Comparison of ENCODE assay signal across 8 cellular contexts in the genomic region with DNA sequence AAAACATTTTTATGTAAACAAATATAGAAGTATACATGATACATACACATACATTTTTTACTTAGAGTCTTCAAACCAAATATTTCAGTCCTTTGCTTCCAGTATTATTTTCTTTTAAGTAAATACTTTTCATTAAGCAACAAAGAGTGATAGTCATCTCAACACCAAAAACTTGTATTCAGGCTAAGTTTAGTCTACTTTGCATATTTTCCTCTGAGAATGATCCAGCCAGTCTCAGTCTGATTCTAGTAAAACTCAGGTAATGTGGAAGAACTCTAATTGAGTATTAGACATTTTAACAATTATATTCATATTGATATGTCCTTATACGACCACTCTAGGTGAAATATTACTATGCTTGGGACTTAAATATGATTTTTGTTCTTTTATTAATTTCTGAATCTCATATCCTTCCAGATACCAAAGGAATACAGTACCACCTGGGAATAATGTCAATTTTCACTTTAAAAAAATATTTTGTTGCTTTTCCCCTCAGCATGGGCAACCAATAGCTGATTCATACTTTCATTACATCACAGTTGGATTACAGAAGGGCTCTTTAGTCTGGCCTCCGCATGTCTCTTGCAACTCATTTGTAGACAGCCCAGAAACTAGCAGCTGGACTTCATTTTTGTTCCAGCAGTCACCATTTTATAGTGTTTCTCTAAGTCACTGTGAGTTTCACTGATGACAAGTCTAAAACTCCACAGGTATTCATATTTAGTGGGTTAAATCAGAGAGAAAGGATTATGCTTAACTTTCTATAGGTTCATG.
DNase-seq lines count a peak whose midpoint lies in the region; ATAC-seq, FAIRE-seq and TF ChIP-seq lines count a peak whose summit lies in the region.

No MANE protein-coding gene starts in this region.

- H3K79me2 ChIP-seq in astrocyte (ENCODE audit: insufficient read depth, low read length): no peaks in the 10 kb centered on the region

- WGBS in psoas muscle, 3 donors: 73 to 82% (median 77%) methylated on average over 2 of the region's 2 CpGs

- DNase-seq in HFFc6 (peak; percentile 48), astrocyte (ENCODE audit: low read depth) (peak; percentile 38), psoas muscle (no peak), T-helper 2 cell (no peak), NCI-H1417 treated with DMSO at 0.1 percent for 48 hours (lab: John Stamatoyannopoulos, UW) (no peak), HPDE6-E6E7 (ENCODE audit: extremely low spot score) (no peak), SKM-1 treated with dmso at 0.1 percent for 144 hours (lab: John Stamatoyannopoulos, UW; ENCODE audit: unreplicated experiment) (no peak)

- ATAC-seq in GM18499 (IDR thresholded peaks at IDR 0.05; ENCODE audit: insufficient read depth, unreplicated experiment): peak; percentile 74
- peak; percentile 39 to 56 (median 54) for ATAC-seq in psoas muscle

- no peak overlapping the region for H3K4me3 ChIP-seq in astrocyte (ENCODE audit: insufficient read depth, low read depth, low read length)
- no peak overlapping the region for H3K4me3 ChIP-seq in psoas muscle

- no peak overlapping the region for H3K9ac ChIP-seq in astrocyte (ENCODE audit: low read length)

- no peaks in the 10 kb centered on the region for H4K20me1 ChIP-seq in astrocyte (ENCODE audit: insufficient read depth, low read length)

- intact Hi-C loops in psoas muscle (cut with DNase I): no loop called here

- no peak for TF ChIP-seq CTCF in HFFc6 (IDR thresholded peaks at IDR 0.05)
- TF ChIP-seq CTCF in astrocyte (IDR thresholded peaks at IDR 0.05; ENCODE audit: insufficient read depth, low read depth, low read length): no peak
- TF ChIP-seq CTCF in psoas muscle (IDR thresholded peaks at IDR 0.05): no peak

- H3K27ac ChIP-seq in astrocyte (ENCODE audit: low read depth, low read length) (no peak overlapping the region), psoas muscle (no peak overlapping the region)

- no peaks in the 10 kb centered on the region for H3K36me3 Mint-ChIP-seq in HFFc6 (ENCODE audit: low read depth)
- H3K36me3 Mint-ChIP-seq in astrocyte (ENCODE audit: low read depth, unreplicated experiment): no peaks in the 10 kb centered on the region

- H3K9me3 ChIP-seq in astrocyte (ENCODE audit: insufficient read depth, low read depth, low read length): no peaks in the 10 kb centered on the region
- no peaks in the 10 kb centered on the region for H3K9me3 ChIP-seq in psoas muscle

- H3K9me3 Mint-ChIP-seq in HFFc6: no peaks in the 10 kb centered on the region
- no peaks in the 10 kb centered on the region for H3K9me3 Mint-ChIP-seq in astrocyte (ENCODE audit: unreplicated experiment)

- H3K4me2 ChIP-seq in astrocyte (ENCODE audit: low read length): no peak overlapping the region

- FAIRE-seq in astrocyte (lab: Jason Lieb, UNC): no peak

- H3K27ac Mint-ChIP-seq in HFFc6: peak overlapping the region; percentile 58
- H3K27ac Mint-ChIP-seq in astrocyte (ENCODE audit: unreplicated experiment): peak overlapping the region; percentile 53

- no peaks in the 10 kb centered on the region for H3K27me3 Mint-ChIP-seq in HFFc6 (ENCODE audit: insufficient read depth)
- no peaks in the 10 kb centered on the region for H3K27me3 Mint-ChIP-seq in astrocyte (ENCODE audit: low read depth, unreplicated experiment)

- peaks cover 11% of the 10 kb centered on the region for H3K4me1 ChIP-seq in astrocyte (ENCODE audit: insufficient read depth, low read length)
- peaks cover 12% of the 10 kb centered on the region for H3K4me1 ChIP-seq in psoas muscle

- no peaks in the 10 kb centered on the region for H3K27me3 ChIP-seq in astrocyte (ENCODE audit: insufficient read depth, low read length)
- H3K27me3 ChIP-seq in psoas muscle (ENCODE audit: insufficient read depth in 3 of 3, low read length in 2 of 3): no peaks in the 10 kb centered on the region

- H3K4me3 Mint-ChIP-seq in HFFc6 (peak overlapping the region; percentile 52), astrocyte (ENCODE audit: unreplicated experiment) (no peak overlapping the region)

- H3K4me1 Mint-ChIP-seq in HFFc6 (ENCODE audit: low read depth): peaks cover 33% of the 10 kb centered on the region
- peaks cover 29% of the 10 kb centered on the region for H3K4me1 Mint-ChIP-seq in astrocyte (ENCODE audit: low read depth, unreplicated experiment)

- H3K36me3 ChIP-seq in astrocyte (ENCODE audit: insufficient read depth, low read length): no peaks in the 10 kb centered on the region
- H3K36me3 ChIP-seq in psoas muscle (ENCODE audit: insufficient read depth in 1 of 2, low read depth in 1 of 2): no peaks in the 10 kb centered on the region

- H2AFZ ChIP-seq in astrocyte (ENCODE audit: low read depth, low read length): no peak overlapping the region

Comparison
In these comparisons a context has a peak if more than half of its experiments do, and no peak if none do; other contexts are left out.
1. DNase-seq: peak in HFFc6 (single experiment) and astrocyte (single experiment); none in psoas muscle (0 of 2), T-helper 2 cell (0 of 5), NCI-H1417 treated with DMSO at 0.1 percent for 48 hours (single experiment), HPDE6-E6E7 (single experiment) and SKM-1 treated with dmso at 0.1 percent for 144 hours (single experiment).